20 cellular contexts compared by ENCODE assay signal in genomic region chr4:128589384-128589957, GRCh38.
"Had no signal": no experiment of that assay in that cellular context is flagged by ENCODE, and none has a peak within 500 bp of the region (broad histone marks: within the 10 kb centered on the region; RNA-seq: fewer than 3 reads in every experiment).

No MANE protein-coding gene starts in this region.

- H3K36me3 ChIP-seq: right atrium auricular region, vagina had no signal

- H3K36me3 Mint-ChIP-seq: stimulated activated effector memory CD8-positive, alpha-beta T cell treated with anti-CD3 and anti-CD28 coated beads, Interleukin-12 subunit alpha, Interleukin-12 subunit beta, amount 100 ng/mL, for 72 hours had no signal

- H3K9me3 Mint-ChIP-seq: activated naive CD8-positive, alpha-beta T cell treated with anti-CD3 and anti-CD28 coated beads, Interleukin-2, amount 10 ng/mL, durations not matched to agents 7 days and 5 days had no signal

- H3K27ac ChIP-seq: epithelial cell of prostate, skin epidermis, vagina had no signal

- H3K4me1 Mint-ChIP-seq: activated naive CD8-positive, alpha-beta T cell treated with anti-CD3 and anti-CD28 coated beads, Interleukin-2, amount 10 ng/mL, durations not matched to agents 7 days and 5 days; naive thymus-derived CD4-positive, alpha-beta T cell; stimulated activated effector memory CD8-positive, alpha-beta T cell treated with anti-CD3 and anti-CD28 coated beads, Interleukin-12 subunit alpha, Interleukin-12 subunit beta, amount 100 ng/mL, for 72 hours; stimulated activated naive CD8-positive, alpha-beta T cell treated with anti-CD3 and anti-CD28 coated beads, Interleukin-15, amount 100 ng/mL, for 72 hours had no signal

- H3K27me3 Mint-ChIP-seq: activated naive CD8-positive, alpha-beta T cell treated with anti-CD3 and anti-CD28 coated beads, Interleukin-2, amount 10 ng/mL, durations not matched to agents 7 days and 5 days; stimulated activated naive CD8-positive, alpha-beta T cell treated with anti-CD3 and anti-CD28 coated beads, Interleukin-15, amount 100 ng/mL, for 72 hours had no signal

- H3K9me3 ChIP-seq: psoas muscle, right atrium auricular region, vagina had no signal

- H3K27me3 ChIP-seq: right atrium auricular region, vagina had no signal

- H3K27ac Mint-ChIP-seq: activated naive CD4-positive, alpha-beta T cell treated with anti-CD3 and anti-CD28 coated beads for 36 hours; activated naive CD8-positive, alpha-beta T cell treated with anti-CD3 and anti-CD28 coated beads, Interleukin-2, amount 10 ng/mL, durations not matched to agents 7 days and 5 days; activated T-cell treated with anti-CD3 and anti-CD28 coated beads, Interleukin-2, amount 50 U/mL, for 72 hours; naive thymus-derived CD4-positive, alpha-beta T cell; stimulated activated effector memory CD8-positive, alpha-beta T cell treated with anti-CD3 and anti-CD28 coated beads, Interleukin-12 subunit alpha, Interleukin-12 subunit beta, amount 100 ng/mL, for 72 hours; stimulated activated naive CD8-positive, alpha-beta T cell treated with anti-CD3 and anti-CD28 coated beads, Interleukin-15, amount 100 ng/mL, for 72 hours had no signal

- H3K4me1 ChIP-seq: vagina had no signal

- DNase-seq: activated CD4-positive, alpha-beta T cell treated with anti-CD3 and anti-CD28 coated beads for 4 hours; activated CD4-positive, alpha-beta T cell treated with anti-CD3 and anti-CD28 coated beads, Interleukin-2, amount 50 U/mL, for 48 hours; activated CD4-positive, CD25-positive, alpha-beta regulatory T cell; activated effector memory CD4-positive, alpha-beta T cell treated with Interleukin-2 at 50 U/mL for 16 hours; activated naive CD4-positive, alpha-beta T cell treated with anti-CD3 and anti-CD28 coated beads for 36 hours; activated naive CD8-positive, alpha-beta T cell treated with anti-CD3 and anti-CD28 coated beads, Interleukin-2, amount 10 ng/mL, durations not matched to agents 7 days and 5 days; activated T-cell treated with anti-CD3 and anti-CD28 coated beads, Interleukin-2, amount 50 U/mL, for 72 hours; amygdala; naive thymus-derived CD4-positive, alpha-beta T cell; psoas muscle; stimulated activated CD4-positive, alpha-beta T cell treated with anti-CD3 and anti-CD28 coated beads, Interleukin-2, amount 100 ng/mL, for 24 hours; stimulated activated naive CD8-positive, alpha-beta T cell treated with anti-CD3 and anti-CD28 coated beads, Interleukin-15, amount 100 ng/mL, for 72 hours; T-helper 1 cell; trophoblast cell had no signal

- H3K4me3 ChIP-seq: lung, psoas muscle, right atrium auricular region, skin epidermis, vagina had no signal

- H3K4me3 Mint-ChIP-seq: activated naive CD4-positive, alpha-beta T cell treated with anti-CD3 and anti-CD28 coated beads for 36 hours; activated naive CD8-positive, alpha-beta T cell treated with anti-CD3 and anti-CD28 coated beads, Interleukin-2, amount 10 ng/mL, durations not matched to agents 7 days and 5 days; activated T-cell treated with anti-CD3 and anti-CD28 coated beads, Interleukin-2, amount 50 U/mL, for 72 hours; naive thymus-derived CD4-positive, alpha-beta T cell; stimulated activated effector memory CD8-positive, alpha-beta T cell treated with anti-CD3 and anti-CD28 coated beads, Interleukin-12 subunit alpha, Interleukin-12 subunit beta, amount 100 ng/mL, for 72 hours; stimulated activated naive CD8-positive, alpha-beta T cell treated with anti-CD3 and anti-CD28 coated beads, Interleukin-15, amount 100 ng/mL, for 72 hours had no signal
